Comparison of ENCODE assay signal across 27 cellular contexts in genomic region chr3:5112043-5112442, GRCh38.
"Had no signal": no experiment of that assay in that cellular context is flagged by ENCODE, and none has a peak within 500 bp of the region (broad histone marks: within the 10 kb centered on the region; RNA-seq: fewer than 3 reads in every experiment).

No MANE protein-coding gene starts in this region.

- H3K27me3 Mint-ChIP-seq: activated CD4-positive, alpha-beta memory T cell treated with anti-CD3 and anti-CD28 coated beads for 36 hours; activated CD4-positive, alpha-beta T cell treated with anti-CD3 and anti-CD28 coated beads, Interleukin-2, amount 10 ng/mL, durations not matched to agents 24 days and 14 days; activated naive CD4-positive, alpha-beta T cell treated with anti-CD3 and anti-CD28 coated beads, Interleukin-2, amount 10 ng/mL, durations not matched to agents 7 days and 5 days; T-helper 17 cell had no signal

- H3K9me3 Mint-ChIP-seq: activated CD4-positive, alpha-beta memory T cell treated with anti-CD3 and anti-CD28 coated beads for 36 hours; activated CD4-positive, alpha-beta T cell treated with anti-CD3 and anti-CD28 coated beads, Interleukin-2, amount 10 ng/mL, durations not matched to agents 24 days and 14 days; activated naive CD4-positive, alpha-beta T cell treated with anti-CD3 and anti-CD28 coated beads, Interleukin-2, amount 10 ng/mL, durations not matched to agents 7 days and 5 days; activated T-cell treated with anti-CD3 and anti-CD28 coated beads, Interleukin-2, amount 50 U/mL, for 72 hours; immature natural killer cell; stimulated activated naive CD8-positive, alpha-beta T cell treated with anti-CD3 and anti-CD28 coated beads, Interleukin-15, Interleukin-2, amounts not matched to agents 100 ng/mL and 50 ng/mL, for 24 hours had no signal

- H3K9me3 ChIP-seq: breast epithelium, upper lobe of left lung, vagina had no signal

- ATAC-seq: activated CD4-positive, CD25-positive, alpha-beta regulatory T cell treated with anti-CD3 and anti-CD28 coated beads, Interleukin-2, amount 50 U/mL, for 24 hours; activated T-cell treated with anti-CD3 and anti-CD28 coated beads, Interleukin-2, amount 50 U/mL, for 72 hours; left colon; right cardiac atrium; T-helper 17 cell had no signal

- H3K27me3 ChIP-seq: breast epithelium, upper lobe of left lung, vagina had no signal

- H3K36me3 Mint-ChIP-seq: activated CD4-positive, alpha-beta memory T cell treated with anti-CD3 and anti-CD28 coated beads for 36 hours; activated naive CD4-positive, alpha-beta T cell treated with anti-CD3 and anti-CD28 coated beads, Interleukin-2, amount 10 ng/mL, durations not matched to agents 7 days and 5 days; immature natural killer cell had no signal

- H3K36me3 ChIP-seq: breast epithelium, upper lobe of left lung, vagina, WERI-Rb-1 had no signal

- H3K4me3 Mint-ChIP-seq: activated CD4-positive, alpha-beta memory T cell treated with anti-CD3 and anti-CD28 coated beads for 36 hours; activated CD4-positive, alpha-beta T cell treated with anti-CD3 and anti-CD28 coated beads, Interleukin-2, amount 10 ng/mL, durations not matched to agents 24 days and 14 days; activated naive CD4-positive, alpha-beta T cell treated with anti-CD3 and anti-CD28 coated beads, Interleukin-2, amount 10 ng/mL, durations not matched to agents 7 days and 5 days; activated T-cell treated with anti-CD3 and anti-CD28 coated beads, Interleukin-2, amount 50 U/mL, for 72 hours; immature natural killer cell; nephron; stimulated activated naive CD8-positive, alpha-beta T cell treated with anti-CD3 and anti-CD28 coated beads, Interleukin-15, Interleukin-2, amounts not matched to agents 100 ng/mL and 50 ng/mL, for 24 hours; T-helper 17 cell had no signal

- H3K4me1 Mint-ChIP-seq: activated naive CD4-positive, alpha-beta T cell treated with anti-CD3 and anti-CD28 coated beads, Interleukin-2, amount 10 ng/mL, durations not matched to agents 7 days and 5 days; immature natural killer cell; nephron; T-helper 17 cell had no signal

- H3K4me1 ChIP-seq: breast epithelium, vagina had no signal

- H3K27ac ChIP-seq: breast epithelium, upper lobe of left lung, vagina, WERI-Rb-1 had no signal

- H3K27ac Mint-ChIP-seq: activated CD4-positive, alpha-beta memory T cell treated with anti-CD3 and anti-CD28 coated beads for 36 hours; activated naive CD4-positive, alpha-beta T cell treated with anti-CD3 and anti-CD28 coated beads, Interleukin-2, amount 10 ng/mL, durations not matched to agents 7 days and 5 days; activated T-cell treated with anti-CD3 and anti-CD28 coated beads, Interleukin-2, amount 50 U/mL, for 72 hours; nephron; stimulated activated naive CD8-positive, alpha-beta T cell treated with anti-CD3 and anti-CD28 coated beads, Interleukin-15, Interleukin-2, amounts not matched to agents 100 ng/mL and 50 ng/mL, for 24 hours; T-helper 17 cell had no signal

- DNase-seq: activated CD4-positive, alpha-beta memory T cell treated with anti-CD3 and anti-CD28 coated beads for 36 hours; activated CD4-positive, alpha-beta T cell treated with anti-CD3 and anti-CD28 coated beads, Interleukin-2, amount 10 ng/mL, durations not matched to agents 24 days and 14 days; activated gamma-delta T cell; activated naive CD4-positive, alpha-beta T cell treated with anti-CD3 and anti-CD28 coated beads, Interleukin-2, amount 10 ng/mL, durations not matched to agents 7 days and 5 days; activated T-cell treated with anti-CD3 and anti-CD28 coated beads for 4 hours; activated T-cell treated with anti-CD3 and anti-CD28 coated beads, Interleukin-2, amount 50 U/mL, for 72 hours; amygdala; central memory CD4-positive, alpha-beta T cell; foreskin fibroblast; head of caudate nucleus; hippocampal formation; immature natural killer cell; kidney; left colon; mammary epithelial cell; posterior cingulate gyrus; right cardiac atrium; substantia nigra; T-helper 17 cell; T1000; upper lobe of left lung; WERI-Rb-1 had no signal

- H3K4me3 ChIP-seq: breast epithelium, upper lobe of left lung, vagina had no signal
